In genomic region chr22:39718921-39719320, GRCh38 we compare ENCODE assay signal across 14 cellular contexts.
DNase-seq lines count a peak whose midpoint lies in the region; ATAC-seq and TF ChIP-seq lines count a peak whose summit lies in the region.
"Had no signal": no experiment of that assay in that cellular context is flagged by ENCODE, and none has a peak within 500 bp of the region (broad histone marks: within the 10 kb centered on the region; RNA-seq: fewer than 3 reads in every experiment).

No MANE protein-coding gene starts in this region.

- no peaks in the 10 kb centered on the region for H3K4me1 ChIP-seq in osteoblast (ENCODE audit: insufficient read depth, low read length)
- H3K4me1 ChIP-seq in body of pancreas = no peaks in the 10 kb centered on the region
- H3K4me1 ChIP-seq in vagina = no peaks in the 10 kb centered on the region

- TF ChIP-seq CTCF in osteoblast (IDR thresholded peaks at IDR 0.05; ENCODE audit: extremely low read depth, low read depth, low read length) = no peak
- TF ChIP-seq CTCF in body of pancreas (IDR thresholded peaks at IDR 0.05) = no peak
- no peak for TF ChIP-seq CTCF in vagina (IDR thresholded peaks at IDR 0.05)

- H3K27me3 ChIP-seq in osteoblast (ENCODE audit: insufficient read depth, low read length) (peaks cover 5% of the 10 kb centered on the region), body of pancreas (no peaks in the 10 kb centered on the region), vagina (no peaks in the 10 kb centered on the region)

- H3K36me3 Mint-ChIP-seq in effector memory CD8-positive, alpha-beta T cell (ENCODE audit: insufficient read depth) = no peaks in the 10 kb centered on the region
- H3K36me3 Mint-ChIP-seq: CD14-positive monocyte; CD8-positive, alpha-beta T cell had no signal

- H2AFZ ChIP-seq in osteoblast (ENCODE audit: low read length) = no peak overlapping the region
- H2AFZ ChIP-seq: GM23248 had no signal

- no peaks in the 10 kb centered on the region for H3K79me2 ChIP-seq in osteoblast (ENCODE audit: insufficient read depth, low read length)

- peak; percentile 2 for DNase-seq in activated T-cell treated with anti-CD3 and anti-CD28 coated beads, Interleukin-2, amount 50 U/mL, for 1 hour
- no peak for DNase-seq in activated T-cell treated with anti-CD3 and anti-CD28 coated beads for 4 hours
- peak; percentile 20 for DNase-seq in D341Med (ENCODE audit: low spot score)
- no peak for DNase-seq in effector memory CD8-positive, alpha-beta T cell
- DNase-seq in osteoblast (ENCODE audit: insufficient read length, low spot score, missing footprints) = peak; percentile 50
- no peak for DNase-seq in body of pancreas
- DNase-seq in vagina (ENCODE audit: extremely low spot score in 2 of 2) = no peak
- DNase-seq: CD8-positive, alpha-beta T cell; COR-L47; GF-D8; GM23248 had no signal

- WGBS in body of pancreas, 2 donors = 89 to 91% methylated on average over 8 of the region's 8 CpGs

- H3K4me1 Mint-ChIP-seq in effector memory CD8-positive, alpha-beta T cell (ENCODE audit: low read depth in 2 of 2) = peaks cover 6 to 7% of the 10 kb centered on the region in 2 donors
- H3K4me1 Mint-ChIP-seq: CD14-positive monocyte had no signal

- peaks cover 0 to 16% of the 10 kb centered on the region in 2 donors for H3K27me3 Mint-ChIP-seq in effector memory CD8-positive, alpha-beta T cell

- H3K9me3 Mint-ChIP-seq in effector memory CD8-positive, alpha-beta T cell = no peaks in the 10 kb centered on the region
- H3K9me3 Mint-ChIP-seq: CD8-positive, alpha-beta T cell had no signal

- no peak overlapping the region for H3K4me3 ChIP-seq in osteoblast (ENCODE audit: insufficient read depth, low read length)
- H3K4me3 ChIP-seq in body of pancreas = no peak overlapping the region
- no peak overlapping the region for H3K4me3 ChIP-seq in vagina
- H3K4me3 ChIP-seq: GM23248 had no signal

- no peak overlapping the region for H3K27ac ChIP-seq in osteoblast (ENCODE audit: low read depth, low read length)
- no peak overlapping the region for H3K27ac ChIP-seq in body of pancreas
- H3K27ac ChIP-seq in vagina = no peak overlapping the region
- H3K27ac ChIP-seq: 22Rv1, GM23248 had no signal

- H3K36me3 ChIP-seq in osteoblast (ENCODE audit: insufficient read depth, low read length) (no peaks in the 10 kb centered on the region), body of pancreas (replicated peaks in 1 of 2; ENCODE audit: insufficient read depth in 1 of 2, low read depth in 2 of 2) (no peaks in the 10 kb centered on the region), vagina (no peaks in the 10 kb centered on the region)

- H3K4me2 ChIP-seq in osteoblast (ENCODE audit: insufficient read depth, low read length) = no peak overlapping the region

- H3K9me3 ChIP-seq in osteoblast (ENCODE audit: low read depth, low read length) (no peaks in the 10 kb centered on the region), body of pancreas (no peaks in the 10 kb centered on the region), vagina (no peaks in the 10 kb centered on the region)

- H3K4me3 Mint-ChIP-seq in effector memory CD8-positive, alpha-beta T cell = peak overlapping the region in 1 of 2 donors; percentile 38
- H3K4me3 Mint-ChIP-seq: CD14-positive monocyte; CD8-positive, alpha-beta T cell had no signal

- H4K20me1 ChIP-seq in osteoblast (ENCODE audit: insufficient read depth, low read length) = no peaks in the 10 kb centered on the region

- intact Hi-C loops in body of pancreas (cut with DNase I) (no loop called here), vagina (cut with DNase I) (no loop called here)

- no peak for ATAC-seq in effector memory CD8-positive, alpha-beta T cell (replicated peaks)
- no peak for ATAC-seq in GM21381 (IDR thresholded peaks at IDR 0.05; ENCODE audit: unreplicated experiment)
- ATAC-seq in body of pancreas = no peak
- ATAC-seq: CD8-positive, alpha-beta T cell had no signal

- peak overlapping the region; percentile 54 to 67 for H3K27ac Mint-ChIP-seq in effector memory CD8-positive, alpha-beta T cell
- H3K27ac Mint-ChIP-seq: CD14-positive monocyte; CD8-positive, alpha-beta T cell had no signal

- no peak for TF ChIP-seq POLR2A in body of pancreas (IDR thresholded peaks at IDR 0.05)
- TF ChIP-seq POLR2A in vagina (IDR thresholded peaks at IDR 0.05) = no peak

Comparison
In these comparisons a context has a peak if more than half of its experiments do, and no peak if none do; other contexts are left out.
1. DNase-seq: peak in activated T-cell treated with anti-CD3 and anti-CD28 coated beads, Interleukin-2, amount 50 U/mL, for 1 hour (single experiment), D341Med (single experiment) and osteoblast (single experiment); none in activated T-cell treated with anti-CD3 and anti-CD28 coated beads for 4 hours (single experiment), effector memory CD8-positive, alpha-beta T cell (0 of 3), body of pancreas (0 of 4) and vagina (0 of 2).